ENCODE assay signal across 23 cellular contexts in genomic region chr6:109799664-109800063, GRCh38.
DNase-seq lines count a peak whose midpoint lies in the region; ATAC-seq and TF ChIP-seq lines count a peak whose summit lies in the region.
"Had no signal": no experiment of that assay in that cellular context is flagged by ENCODE, and none has a peak within 500 bp of the region (broad histone marks: within the 10 kb centered on the region; RNA-seq: fewer than 3 reads in every experiment).

No MANE protein-coding gene starts in this region.

- H4K20me1 ChIP-seq in HCT116 (ENCODE audit: insufficient read depth): no peaks in the 10 kb centered on the region
- H4K20me1 ChIP-seq in PC-9 (ENCODE audit: insufficient read depth): no peaks in the 10 kb centered on the region

- BruUV-seq in Calu3 (replicated peaks; lab: Mats Ljungman, UMichigan) (no TSS peak), HCT116 (replicated peaks; lab: Mats Ljungman, UMichigan) (no TSS peak), PC-9 (replicated peaks; lab: Mats Ljungman, UMichigan) (no TSS peak)

- H3K4me1 ChIP-seq in HCT116 (ENCODE audit: control insufficient read depth in 1 of 2, insufficient read depth in 2 of 2, low read length in 2 of 2): peaks cover 0 to 7% of the 10 kb centered on the region in 2 experiments; a peak in 2 of 4 replicates
- H3K4me1 ChIP-seq in PC-9 (replicated peaks; ENCODE audit: insufficient read depth): peaks cover 34% of the 10 kb centered on the region
- H3K4me1 ChIP-seq: uterus had no signal

- H3F3A ChIP-seq in PC-9 (ENCODE audit: insufficient read depth, low read depth): peaks cover 11% of the 10 kb centered on the region; the same call in 1 of the 2 replicates

- H3K9me2 ChIP-seq in HCT116 (ENCODE audit: insufficient read depth) (no peaks in the 10 kb centered on the region), PC-9 (ENCODE audit: insufficient read depth) (no peaks in the 10 kb centered on the region)

- H3K9ac ChIP-seq in HCT116 (ENCODE audit: low read length): no peak overlapping the region
- H3K9ac ChIP-seq: GM23248, neural progenitor cell had no signal

- H2AFZ ChIP-seq in HCT116 (ENCODE audit: low read depth, low read length, poor library complexity, severe bottlenecking) (no peak overlapping the region), PC-9 (no peak overlapping the region)
- H2AFZ ChIP-seq: GM23248, neural progenitor cell had no signal

- no peaks in the 10 kb centered on the region for H3K27me3 ChIP-seq in HCT116 (ENCODE audit: insufficient read depth, low read length)
- no peaks in the 10 kb centered on the region for H3K27me3 ChIP-seq in PC-9 (ENCODE audit: insufficient read depth, low read depth)
- H3K27me3 ChIP-seq: neural progenitor cell, uterus had no signal

- TF ChIP-seq POLR2A in HCT116 (IDR thresholded peaks at IDR 0.05; ENCODE audit: borderline replicate concordance, extremely low read depth, insufficient read depth, insufficient read length): no peak

- no peaks in the 10 kb centered on the region for H3K36me3 ChIP-seq in HCT116 (ENCODE audit: control insufficient read depth in 1 of 2, insufficient read depth in 2 of 2, low read length in 2 of 2)
- H3K36me3 ChIP-seq in PC-9 (ENCODE audit: low read depth): no peaks in the 10 kb centered on the region
- H3K36me3 ChIP-seq: neural progenitor cell, uterus, WERI-Rb-1 had no signal

- H3K79me2 ChIP-seq in HCT116 (ENCODE audit: insufficient read depth, low read length) (no peaks in the 10 kb centered on the region), PC-9 (ENCODE audit: low read depth) (no peaks in the 10 kb centered on the region)

- DNase-seq in Calu3 (peak; percentile 22), HCT116 (ENCODE audit: low read depth, low spot score) (no peak), PC-9 (peak; percentile 33 to 59), fibroblast of the aortic adventitia (ENCODE audit: low read depth) (peak; percentile 23), NCI-H2171 (lab: John Stamatoyannopoulos, UW) (no peak), COLO829 (ENCODE audit: low spot score) (no peak)
- DNase-seq in activated naive CD4-positive, alpha-beta T cell (lab: John Stamatoyannopoulos, UW): no peak
- DNase-seq: activated CD4-positive, alpha-beta T cell treated with anti-CD3 and anti-CD28 coated beads, Interleukin-2, amount 50 U/mL, for 1 hour; CD4-positive, CD25-positive, alpha-beta regulatory T cell; foreskin melanocyte; GM23248; hippocampal formation; NCI-H146; NCI-H446; NK-92 treated with Interleukin-12 subunit alpha and Interleukin-12 subunit beta, amount 100 ng/mL, for 24 hours; stimulated activated CD4-positive, alpha-beta T cell treated with anti-CD3 and anti-CD28 coated beads, Interleukin-2, amount 100 ng/mL, for 24 hours; uterus; WERI-Rb-1 had no signal

- no peak overlapping the region for H3K4me3 Mint-ChIP-seq in Calu3 (ENCODE audit: low read depth, unreplicated experiment)
- H3K4me3 Mint-ChIP-seq: activated naive CD8-positive, alpha-beta T cell; activated T-helper 17 cell treated with anti-CD3 and anti-CD28 coated beads, Interleukin-2, amount 50 U/mL, for 72 hours; CD4-positive, CD25-positive, alpha-beta regulatory T cell; neural progenitor cell; stimulated activated effector memory CD8-positive, alpha-beta T cell treated with anti-CD3 and anti-CD28 coated beads, Interleukin-12 subunit alpha, Interleukin-12 subunit beta, amount 100 ng/mL, for 72 hours had no signal

- H3K9me3 ChIP-seq in HCT116 (ENCODE audit: control insufficient read depth in 1 of 2, insufficient read depth in 1 of 2, low read depth in 1 of 2, low read length in 2 of 2) (no peaks in the 10 kb centered on the region), PC-9 (ENCODE audit: insufficient read depth, low read depth) (no peaks in the 10 kb centered on the region)
- H3K9me3 ChIP-seq: uterus had no signal

- no peaks in the 10 kb centered on the region for H3K36me3 Mint-ChIP-seq in Calu3 (ENCODE audit: insufficient read depth, unreplicated experiment)
- H3K36me3 Mint-ChIP-seq: neural progenitor cell had no signal

- H3K4me2 ChIP-seq in HCT116 (ENCODE audit: low read length): peak overlapping the region; percentile 29
- H3K4me2 ChIP-seq in PC-9: peak overlapping the region; percentile 58
- H3K4me2 ChIP-seq: neural progenitor cell had no signal

- H3K27ac ChIP-seq in HCT116 (ENCODE audit: low read depth, low read length) (no peak overlapping the region), PC-9 (peak overlapping the region; percentile 41)
- H3K27ac ChIP-seq: GM23248, neural progenitor cell, skin epidermis, uterus, WERI-Rb-1 had no signal

- RAD21 ChIA-PET in HCT116 (lab: Charles Lee; ENCODE audit: low non-redundant PET in 1 of 2, low total read pairs in 2 of 2, uncharacterized antibody in 2 of 2, unreplicated experiment in 2 of 2): no interaction called here

- no peaks in the 10 kb centered on the region for H3K9me3 Mint-ChIP-seq in Calu3 (ENCODE audit: low read depth, unreplicated experiment)
- H3K9me3 Mint-ChIP-seq: activated T-helper 17 cell treated with anti-CD3 and anti-CD28 coated beads, Interleukin-2, amount 50 U/mL, for 72 hours; CD4-positive, CD25-positive, alpha-beta regulatory T cell; neural progenitor cell; stimulated activated effector memory CD8-positive, alpha-beta T cell treated with anti-CD3 and anti-CD28 coated beads, Interleukin-12 subunit alpha, Interleukin-12 subunit beta, amount 100 ng/mL, for 72 hours had no signal

- intact Hi-C loops in Calu3 (cut with micrococcal nuclease; ENCODE audit: unreplicated experiment): no loop called here
- intact Hi-C loops in HCT116 (cut with micrococcal nuclease): no loop called here
- intact Hi-C loops in PC-9 (cut with micrococcal nuclease; ENCODE audit: unreplicated experiment): no loop called here

- POLR2A ChIA-PET in HCT116 (lab: Charles Lee) (no interaction called here), PC-9 (lab: Charles Lee; ENCODE audit: unreplicated experiment) (no interaction called here)

- H3K4me3 ChIP-seq in HCT116 (replicated peaks in 1 of 2; ENCODE audit: low read depth in 1 of 2, low read length in 2 of 2): no peak overlapping the region
- H3K4me3 ChIP-seq in PC-9: no peak overlapping the region
- H3K4me3 ChIP-seq in fibroblast of the aortic adventitia (ENCODE audit: low read depth, low read length): no peak overlapping the region
- H3K4me3 ChIP-seq: GM23248, neural progenitor cell, skin epidermis, uterus had no signal

- H3K4me1 Mint-ChIP-seq in Calu3 (ENCODE audit: low read depth, unreplicated experiment): peaks cover 17% of the 10 kb centered on the region
- H3K4me1 Mint-ChIP-seq: activated T-helper 17 cell treated with anti-CD3 and anti-CD28 coated beads, Interleukin-2, amount 50 U/mL, for 72 hours; CD4-positive, CD25-positive, alpha-beta regulatory T cell; stimulated activated effector memory CD8-positive, alpha-beta T cell treated with anti-CD3 and anti-CD28 coated beads, Interleukin-12 subunit alpha, Interleukin-12 subunit beta, amount 100 ng/mL, for 72 hours had no signal

- ATAC-seq in HCT116: peak; percentile 53; the same call in 1 of the 2 replicates
- ATAC-seq: activated T-helper 17 cell treated with anti-CD3 and anti-CD28 coated beads, Interleukin-2, amount 50 U/mL, for 72 hours; stimulated activated effector memory CD8-positive, alpha-beta T cell treated with anti-CD3 and anti-CD28 coated beads, Interleukin-12 subunit alpha, Interleukin-12 subunit beta, amount 100 ng/mL, for 72 hours had no signal

- CTCF ChIA-PET in Calu3 (lab: Charles Lee): interaction anchor here (1.3 kb wide), 1 partner anchor 240 kb away, joined by 5 read pairs; no protein-coding TSS in a partner anchor
- CTCF ChIA-PET in HCT116 (lab: Charles Lee): no interaction called here
- CTCF ChIA-PET in PC-9 (lab: Charles Lee): no interaction called here

- no peak overlapping the region for H3K27ac Mint-ChIP-seq in Calu3 (ENCODE audit: unreplicated experiment)
- H3K27ac Mint-ChIP-seq: activated naive CD8-positive, alpha-beta T cell; activated T-helper 17 cell treated with anti-CD3 and anti-CD28 coated beads, Interleukin-2, amount 50 U/mL, for 72 hours; CD4-positive, CD25-positive, alpha-beta regulatory T cell; neural progenitor cell; stimulated activated effector memory CD8-positive, alpha-beta T cell treated with anti-CD3 and anti-CD28 coated beads, Interleukin-12 subunit alpha, Interleukin-12 subunit beta, amount 100 ng/mL, for 72 hours had no signal

- H3K27me3 Mint-ChIP-seq in Calu3 (ENCODE audit: unreplicated experiment): no peaks in the 10 kb centered on the region
- H3K27me3 Mint-ChIP-seq: activated naive CD8-positive, alpha-beta T cell; activated T-helper 17 cell treated with anti-CD3 and anti-CD28 coated beads, Interleukin-2, amount 50 U/mL, for 72 hours; CD4-positive, CD25-positive, alpha-beta regulatory T cell had no signal

- TF ChIP-seq RAD21 in HCT116 (IDR thresholded peaks at IDR 0.05; ENCODE audit: low read depth): no peak

- TF ChIP-seq CTCF in Calu3 (IDR thresholded peaks at IDR 0.05; ENCODE audit: unreplicated experiment) (no peak), HCT116 (IDR thresholded peaks at IDR 0.05 in 2 of 3, conservative IDR thresholded peaks at IDR 0.05 in 1 of 3; ENCODE audit: borderline replicate concordance in 1 of 3, insufficient read depth in 1 of 3, low read depth in 2 of 3, low read length in 2 of 3) (no peak), PC-9 (conservative IDR thresholded peaks at IDR 0.05) (no peak), fibroblast of the aortic adventitia (IDR thresholded peaks at IDR 0.05; ENCODE audit: insufficient read depth, low read length) (no peak)

TF ChIP-seq in HCT116, 20 proteins besides CTCF, POLR2A, EP300 and RAD21:
- TF ChIP-seq POLR2AphosphoS5 (IDR thresholded peaks at IDR 0.05; ENCODE audit: low read depth, low read length): no peak
- no peak for TF ChIP-seq SIN3A (IDR thresholded peaks at IDR 0.05; ENCODE audit: low read depth)
- TF ChIP-seq FOSL1 (IDR thresholded peaks at IDR 0.05; ENCODE audit: low read depth): no peak
- TF ChIP-seq MAX (IDR thresholded peaks at IDR 0.05): no peak
- no peak for TF ChIP-seq TCF7L2 (IDR thresholded peaks at IDR 0.05; ENCODE audit: borderline replicate concordance, extremely low read depth, insufficient read depth, insufficient read length)
- no peak for TF ChIP-seq SP1 (IDR thresholded peaks at IDR 0.05; ENCODE audit: low read depth)
- TF ChIP-seq ZNF274 (IDR thresholded peaks at IDR 0.05; ENCODE audit: low read depth, low read length): no peak
- TF ChIP-seq EGR1 (IDR thresholded peaks at IDR 0.05; ENCODE audit: low read depth): no peak
- TF ChIP-seq CBX3 (IDR thresholded peaks at IDR 0.05; ENCODE audit: low read depth): no peak

Comparison
In these comparisons a context has a peak if more than half of its experiments do, and no peak if none do; other contexts are left out.
1. DNase-seq: peak in Calu3 (single experiment), PC-9 (2 of 2) and fibroblast of the aortic adventitia (single experiment); none in HCT116 (single experiment), activated naive CD4-positive, alpha-beta T cell (0 of 4), NCI-H2171 (single experiment) and COLO829 (single experiment).